In genomic region chr1:59393211-59394180, GRCh38 we compare ENCODE assay signal across 7 cellular contexts.
DNase-seq lines count a peak whose midpoint lies in the region; ATAC-seq and TF ChIP-seq lines count a peak whose summit lies in the region.

No MANE protein-coding gene starts in this region.

- no peaks in the 10 kb centered on the region for H3K9me2 ChIP-seq in OCI-LY7 (ENCODE audit: insufficient read depth, low read length)

- no TSS peak for BruUV-seq in OCI-LY7 (replicated peaks; lab: Mats Ljungman, UMichigan)

- CTCF ChIA-PET in OCI-LY7 (lab: Charles Lee; ENCODE audit: unreplicated experiment): no interaction called here

- no peak overlapping the region for H2AFZ ChIP-seq in OCI-LY7 (ENCODE audit: low read length)

- no peaks in the 10 kb centered on the region for H4K20me1 ChIP-seq in OCI-LY7 (ENCODE audit: insufficient read depth, low read length)

- H3K4me2 ChIP-seq in OCI-LY7 (ENCODE audit: low read length): no peak overlapping the region

- H3K36me3 ChIP-seq in OCI-LY7 (ENCODE audit: insufficient read depth, low read length): no peaks in the 10 kb centered on the region

- ATAC-seq in HG03432 (IDR thresholded peaks at IDR 0.05; ENCODE audit: unreplicated experiment): no peak

- POLR2A ChIA-PET in OCI-LY7 (lab: Charles Lee): interaction anchor here (0.8 to 1.3 kb wide), 3 partner anchors 9 to 27 kb away, joined by 3 read pairs; no protein-coding TSS in a partner anchor

- H3K9me3 ChIP-seq in OCI-LY7 (ENCODE audit: low read length): no peaks in the 10 kb centered on the region

- no peaks in the 10 kb centered on the region for H3K79me2 ChIP-seq in OCI-LY7 (ENCODE audit: insufficient read depth, low read depth, low read length)

- no peak for TF ChIP-seq CTCF in OCI-LY7 (conservative IDR thresholded peaks at IDR 0.05; ENCODE audit: low read length)

- intact Hi-C loops in OCI-LY7 (cut with micrococcal nuclease; ENCODE audit: unreplicated experiment): no loop called here

- no peak overlapping the region for H3K4me3 ChIP-seq in OCI-LY7 (ENCODE audit: low read depth, low read length, poor library complexity, severe bottlenecking)

- no peak overlapping the region for H3K27ac ChIP-seq in OCI-LY7 (ENCODE audit: low read depth, low read length, poor library complexity, severe bottlenecking)

- DNase-seq in NCI-H2107 (lab: John Stamatoyannopoulos, UW) (peak; percentile 78), cerebellar nuclear complex (lab: John Stamatoyannopoulos, UW) (peak; percentile 58 to 95), left kidney (ENCODE audit: low read depth, low spot score) (peak; percentile 96), superior temporal gyrus (ENCODE audit: extremely low spot score) (peak; percentile 71), HPDE6-E6E7 (ENCODE audit: extremely low spot score) (no peak), OCI-LY7 (ENCODE audit: low spot score) (no peak)

- no peaks in the 10 kb centered on the region for H3K4me1 ChIP-seq in OCI-LY7 (ENCODE audit: insufficient read depth, low read length, poor library complexity, severe bottlenecking)

Comparison
In these comparisons a context has a peak if more than half of its experiments do, and no peak if none do; other contexts are left out.
1. DNase-seq: peak in NCI-H2107 (single experiment), cerebellar nuclear complex (2 of 2), left kidney (single experiment) and superior temporal gyrus (single experiment); none in HPDE6-E6E7 (single experiment) and OCI-LY7 (single experiment).